ENCODE assay signal across 17 cellular contexts in genomic region chr11:24513837-24514594, GRCh38. TPM values are rescaled to one million over a fixed set of nuclear protein-coding genes. Genes with fewer than 3 reads are reported as not detected.
DNase-seq lines count a peak whose midpoint lies in the region; ATAC-seq and TF ChIP-seq lines count a peak whose summit lies in the region.
"Had no signal": no experiment of that assay in that cellular context is flagged by ENCODE, and none has a peak within 500 bp of the region (broad histone marks: within the 10 kb centered on the region; RNA-seq: fewer than 3 reads in every experiment).

No MANE protein-coding gene starts in this region.

- no peak for TF ChIP-seq CTCF in omental fat pad (IDR thresholded peaks at IDR 0.05)

- no peak for TF ChIP-seq POLR2A in GM18505 (IDR thresholded peaks at IDR 0.05; ENCODE audit: borderline replicate concordance, extremely low read depth, insufficient read depth, insufficient read length)

- peak; percentile 94 for ATAC-seq in GM18505 (IDR thresholded peaks at IDR 0.05; ENCODE audit: unreplicated experiment)
- peak; percentile 76 for ATAC-seq in GM21447 (IDR thresholded peaks at IDR 0.05; ENCODE audit: unreplicated experiment)
- peak; percentile 63 for ATAC-seq in HG03039 (IDR thresholded peaks at IDR 0.05; ENCODE audit: unreplicated experiment)
- no peak for ATAC-seq in HG03460 (IDR thresholded peaks at IDR 0.05; ENCODE audit: unreplicated experiment)
- ATAC-seq in omental fat pad (ENCODE audit: low FRiP score), result no peak
- ATAC-seq: stimulated activated naive CD8-positive, alpha-beta T cell treated with anti-CD3 and anti-CD28 coated beads, Interleukin-15, Interleukin-2, amounts not matched to agents 100 U/mL and 50 U/mL, for 24 hours had no signal

- DNase-seq in NCI-H69 (lab: John Stamatoyannopoulos, UW), result peak; percentile 55
- DNase-seq in activated T-cell treated with anti-CD3 and anti-CD28 coated beads for 4 hours, result no peak
- DNase-seq in NCI-H446 treated with DMSO at 0.1 percent for 48 hours (lab: John Stamatoyannopoulos, UW), result no peak
- DNase-seq in omental fat pad (ENCODE audit: low spot score), result no peak
- DNase-seq: activated CD4-positive, alpha-beta memory T cell treated with anti-CD3 and anti-CD28 coated beads for 36 hours; activated gamma-delta T cell; brain microvascular endothelial cell; kidney; NCI-H1694 treated with DMSO at 0.1 percent for 48 hours; NCI-H748 treated with DMSO at 0.1 percent for 48 hours; stimulated activated CD4-positive, alpha-beta T cell treated with anti-CD3 and anti-CD28 coated beads, Interleukin-4, amount 100 ng/mL, for 24 hours; stimulated activated naive CD8-positive, alpha-beta T cell treated with anti-CD3 and anti-CD28 coated beads, Interleukin-15, Interleukin-2, amounts not matched to agents 100 U/mL and 50 U/mL, for 24 hours; T1000 had no signal

RNA-seq across cellular contexts. Expression of gene LUZP2, which starts 17.2 kb away (rescaled TPM):
- under 1 TPM in 1 of 4 donors, not detected in 3; 0.63 TPM for total RNA-seq in omental fat pad
- total RNA-seq: activated CD4-positive, alpha-beta memory T cell treated with anti-CD3 and anti-CD28 coated beads for 36 hours had no signal

Comparison
In these comparisons a context has a peak if more than half of its experiments do, and no peak if none do; other contexts are left out.
1. ATAC-seq: peak in GM18505 (single experiment), GM21447 (single experiment) and HG03039 (single experiment); none in HG03460 (single experiment) and omental fat pad (single experiment).